In the genomic region with DNA sequence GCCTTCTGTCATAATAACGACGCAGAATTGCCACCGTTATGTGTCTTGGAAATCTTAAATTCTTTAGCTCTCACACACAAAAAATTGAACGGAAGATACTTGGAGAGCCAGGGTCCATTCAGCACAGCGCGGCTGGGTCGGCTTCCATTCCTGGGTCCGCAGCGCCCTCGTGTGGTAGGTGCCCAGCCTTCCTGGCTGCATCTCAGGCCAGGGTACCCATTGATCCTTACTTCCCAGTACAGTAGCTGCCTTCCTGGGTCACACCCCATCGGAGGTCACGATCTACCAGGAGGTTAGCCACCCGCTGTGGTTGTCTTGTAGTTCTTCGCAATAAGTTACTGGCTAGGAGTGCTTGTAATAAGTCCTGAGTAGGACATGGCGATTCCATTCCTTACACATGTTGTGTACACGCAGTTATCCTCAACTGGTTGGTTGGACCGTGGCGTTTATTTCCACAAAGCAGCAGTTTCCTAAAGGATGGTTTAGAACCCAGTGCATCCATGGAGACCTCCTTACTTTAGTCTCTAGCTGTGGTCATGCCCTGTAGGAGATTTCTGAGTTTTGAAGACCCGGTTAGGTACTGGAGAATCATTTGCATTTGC, we compare ENCODE assay signal across 8 cellular contexts. TPM values are rescaled to one million over a fixed set of nuclear protein-coding genes. Genes with fewer than 3 reads are reported as not detected.
DNase-seq lines count a peak whose midpoint lies in the region; ATAC-seq and TF ChIP-seq lines count a peak whose summit lies in the region.

No MANE protein-coding gene starts in this region.

- H3K36me3 Mint-ChIP-seq in activated CD8-positive, alpha-beta T cell treated with anti-CD3 and anti-CD28 coated beads, Interleukin-2, amount 10 ng/mL, durations not matched to agents 7 days and 5 days (ENCODE audit: low read depth) = no peaks in the 10 kb centered on the region
- H3K36me3 Mint-ChIP-seq in endothelial cell (ENCODE audit: low read depth, unreplicated experiment) = no peaks in the 10 kb centered on the region

- H3K9me3 Mint-ChIP-seq in activated CD8-positive, alpha-beta T cell treated with anti-CD3 and anti-CD28 coated beads, Interleukin-2, amount 10 ng/mL, durations not matched to agents 7 days and 5 days (ENCODE audit: insufficient read depth) = no peaks in the 10 kb centered on the region
- H3K9me3 Mint-ChIP-seq in endothelial cell (ENCODE audit: unreplicated experiment) = no peaks in the 10 kb centered on the region

- no peak overlapping the region for H3K27ac Mint-ChIP-seq in activated CD8-positive, alpha-beta T cell treated with anti-CD3 and anti-CD28 coated beads, Interleukin-2, amount 10 ng/mL, durations not matched to agents 7 days and 5 days
- H3K27ac Mint-ChIP-seq in endothelial cell (ENCODE audit: unreplicated experiment) = no peak overlapping the region

- ATAC-seq in GM19351 (IDR thresholded peaks at IDR 0.05; ENCODE audit: unreplicated experiment) (peak; percentile 86), HG03439 (IDR thresholded peaks at IDR 0.05; ENCODE audit: unreplicated experiment) (peak; percentile 75)
- peak; percentile 87 for ATAC-seq in activated CD8-positive, alpha-beta T cell treated with anti-CD3 and anti-CD28 coated beads, Interleukin-2, amount 10 ng/mL, durations not matched to agents 7 days and 5 days

- peak; percentile 86 for TF ChIP-seq CTCF in endothelial cell (IDR thresholded peaks at IDR 0.05; ENCODE audit: unreplicated experiment)

- no peak overlapping the region for H3K4me3 Mint-ChIP-seq in activated CD8-positive, alpha-beta T cell treated with anti-CD3 and anti-CD28 coated beads, Interleukin-2, amount 10 ng/mL, durations not matched to agents 7 days and 5 days
- no peak overlapping the region for H3K4me3 Mint-ChIP-seq in endothelial cell (ENCODE audit: unreplicated experiment)

- H3K4me1 Mint-ChIP-seq in activated CD8-positive, alpha-beta T cell treated with anti-CD3 and anti-CD28 coated beads, Interleukin-2, amount 10 ng/mL, durations not matched to agents 7 days and 5 days (ENCODE audit: low read depth) = no peaks in the 10 kb centered on the region
- H3K4me1 Mint-ChIP-seq in endothelial cell (ENCODE audit: unreplicated experiment) = no peaks in the 10 kb centered on the region

- DNase-seq in COLO829 (ENCODE audit: low spot score) (peak; percentile 95), NCI-H748 (lab: John Stamatoyannopoulos, UW; ENCODE audit: unreplicated experiment) (peak; percentile 61), endothelial cell (ENCODE audit: low spot score) (peak; percentile 93), mucosa of gallbladder (ENCODE audit: low spot score) (peak; percentile 81)
- peak; percentile 71 for DNase-seq in activated CD8-positive, alpha-beta T cell treated with anti-CD3 and anti-CD28 coated beads, Interleukin-2, amount 10 ng/mL, durations not matched to agents 7 days and 5 days
- peak; percentile 5 to 10 for DNase-seq in stimulated activated CD8-positive, alpha-beta memory T cell treated with anti-CD3 and anti-CD28 coated beads, Interleukin-7, amount 100 ng/mL, for 4 hours (ENCODE audit: low read depth in 2 of 2)

- POLR2A ChIA-PET in activated CD8-positive, alpha-beta T cell treated with anti-CD3 and anti-CD28 coated beads, Interleukin-2, amount 10 ng/mL, durations not matched to agents 7 days and 5 days (lab: Charles Lee) = no interaction called here

- CTCF ChIA-PET in activated CD8-positive, alpha-beta T cell treated with anti-CD3 and anti-CD28 coated beads, Interleukin-2, amount 10 ng/mL, durations not matched to agents 7 days and 5 days (lab: Charles Lee) = interaction anchor here (0.5 to 2.2 kb wide), 6 partner anchors 12 to 586 kb away, joined by 3 to 8 read pairs (median 5); a partner anchor contains a TSS

- peaks cover 3% of the 10 kb centered on the region for H3K27me3 Mint-ChIP-seq in activated CD8-positive, alpha-beta T cell treated with anti-CD3 and anti-CD28 coated beads, Interleukin-2, amount 10 ng/mL, durations not matched to agents 7 days and 5 days (ENCODE audit: low read depth)
- no peaks in the 10 kb centered on the region for H3K27me3 Mint-ChIP-seq in endothelial cell (ENCODE audit: unreplicated experiment)

RNA-seq across cellular contexts. Expression of a gene that starts 9.9 kb away (rescaled TPM):
- total RNA-seq in activated CD8-positive, alpha-beta T cell treated with anti-CD3 and anti-CD28 coated beads, Interleukin-2, amount 10 ng/mL, durations not matched to agents 7 days and 5 days = not detected
- total RNA-seq in endothelial cell (ENCODE audit: unreplicated experiment) (2.6 TPM), mucosa of gallbladder (13.2 TPM)

RNA-seq across cellular contexts. Expression of a gene that starts 28.7 kb away (rescaled TPM):
- not detected for total RNA-seq in activated CD8-positive, alpha-beta T cell treated with anti-CD3 and anti-CD28 coated beads, Interleukin-2, amount 10 ng/mL, durations not matched to agents 7 days and 5 days
- total RNA-seq in endothelial cell (ENCODE audit: unreplicated experiment) (3.6 TPM), mucosa of gallbladder (78.0 TPM)

Comparison
In these comparisons a context has a peak if more than half of its experiments do, and no peak if none do; other contexts are left out.
1. Peak in every context shown above with its lines: DNase-seq and ATAC-seq.
2. DNase-seq: peak in every context shown above with its lines; median percentile 95 in COLO829; 93 in endothelial cell; 81 in mucosa of gallbladder; 71 in activated CD8-positive, alpha-beta T cell treated with anti-CD3 and anti-CD28 coated beads, Interleukin-2, amount 10 ng/mL, durations not matched to agents 7 days and 5 days; 61 in NCI-H748; 8 in stimulated activated CD8-positive, alpha-beta memory T cell treated with anti-CD3 and anti-CD28 coated beads, Interleukin-7, amount 100 ng/mL, for 4 hours.
3. RNA of a gene that starts 28.7 kb away (total RNA-seq): 78.0 TPM in mucosa of gallbladder (single experiment); 3.6 TPM in endothelial cell (single experiment) and not detected in activated CD8-positive, alpha-beta T cell treated with anti-CD3 and anti-CD28 coated beads, Interleukin-2, amount 10 ng/mL, durations not matched to agents 7 days and 5 days; every median in the first group is over 10 times any median in the second.